Comparison of ENCODE assay signal across 14 cellular contexts in the genomic region with DNA sequence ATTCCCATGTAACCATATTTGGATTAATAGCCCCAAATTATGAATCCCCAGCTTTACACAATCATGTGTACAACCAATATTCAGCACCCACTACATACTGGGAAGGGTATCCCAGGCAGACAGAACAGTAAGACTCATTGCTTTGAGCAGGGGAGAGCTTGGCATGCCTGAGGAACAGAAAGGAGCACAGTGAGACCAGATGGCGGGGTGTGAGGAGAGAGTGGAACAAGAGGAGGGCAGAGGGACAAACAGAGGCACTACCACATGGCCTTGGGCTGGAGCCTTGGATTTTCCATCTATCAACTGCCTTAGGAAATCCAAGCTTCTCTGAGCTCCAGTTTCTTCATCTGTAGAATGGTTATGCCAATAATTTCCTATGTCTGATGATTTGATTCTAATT. TPM values are rescaled to one million over a fixed set of nuclear protein-coding genes. Genes with fewer than 3 reads are reported as not detected.
A peak's percentile ranks its signal among the peaks of the same experiment; 100 is the strongest.
DNase-seq lines count a peak whose midpoint lies in the region; ATAC-seq and TF ChIP-seq lines count a peak whose summit lies in the region.
"Had no signal": no experiment of that assay in that cellular context is flagged by ENCODE, and none has a peak within 500 bp of the region (broad histone marks: within the 10 kb centered on the region; RNA-seq: fewer than 3 reads in every experiment).

No MANE protein-coding gene starts in this region.

- TF ChIP-seq CTCF in Peyer's patch (IDR thresholded peaks at IDR 0.05) (no peak), chondrocyte (IDR thresholded peaks at IDR 0.05) (no peak), WERI-Rb-1 (IDR thresholded peaks at IDR 0.05; ENCODE audit: low read depth, low read length) (no peak)

- H3K27me3 Mint-ChIP-seq in activated naive CD4-positive, alpha-beta T cell treated with anti-CD3 and anti-CD28 coated beads, Interleukin-2, amount 10 ng/mL, durations not matched to agents 7 days and 5 days = no peaks in the 10 kb centered on the region
- no peaks in the 10 kb centered on the region for H3K27me3 Mint-ChIP-seq in chondrocyte (ENCODE audit: low read depth)
- no peaks in the 10 kb centered on the region for H3K27me3 Mint-ChIP-seq in stimulated activated memory B cell treated with anti-CD40 and anti-IgM and Interleukin-4, amounts not matched to agents 10 μg/mL and 1 μg/mL and 100 μg/mL, for 72 hours

- peak overlapping the region; percentile 92 for H3K4me3 Mint-ChIP-seq in activated naive CD4-positive, alpha-beta T cell treated with anti-CD3 and anti-CD28 coated beads, Interleukin-2, amount 10 ng/mL, durations not matched to agents 7 days and 5 days
- H3K4me3 Mint-ChIP-seq in chondrocyte (ENCODE audit: unreplicated experiment) = no peak overlapping the region
- no peak overlapping the region for H3K4me3 Mint-ChIP-seq in stimulated activated memory B cell treated with anti-CD40 and anti-IgM and Interleukin-4, amounts not matched to agents 10 μg/mL and 1 μg/mL and 100 μg/mL, for 72 hours

- no peaks in the 10 kb centered on the region for H3K27me3 ChIP-seq in Peyer's patch
- no peaks in the 10 kb centered on the region for H3K27me3 ChIP-seq in WERI-Rb-1 (ENCODE audit: insufficient read depth, low read depth, severe bottlenecking)
- H3K27me3 ChIP-seq: ascending aorta, ovary had no signal

- no peak for ATAC-seq in stimulated activated memory B cell treated with anti-CD40 and anti-IgM and Interleukin-4, amounts not matched to agents 10 μg/mL and 1 μg/mL and 100 μg/mL, for 72 hours

- peaks cover 0 to 54% (median 12%) of the 10 kb centered on the region in 4 donors for H3K4me1 ChIP-seq in Peyer's patch

- H3K36me3 Mint-ChIP-seq in activated naive CD4-positive, alpha-beta T cell treated with anti-CD3 and anti-CD28 coated beads, Interleukin-2, amount 10 ng/mL, durations not matched to agents 7 days and 5 days = peaks cover 81% of the 10 kb centered on the region
- H3K36me3 Mint-ChIP-seq in chondrocyte (ENCODE audit: low read depth) = peaks cover 4% of the 10 kb centered on the region
- peaks cover 40% of the 10 kb centered on the region for H3K36me3 Mint-ChIP-seq in stimulated activated memory B cell treated with anti-CD40 and anti-IgM and Interleukin-4, amounts not matched to agents 10 μg/mL and 1 μg/mL and 100 μg/mL, for 72 hours

- no peak for DNase-seq in activated naive CD4-positive, alpha-beta T cell treated with anti-CD3 and anti-CD28 coated beads, Interleukin-2, amount 10 ng/mL, durations not matched to agents 7 days and 5 days
- DNase-seq in activated naive CD4-positive, alpha-beta T cell treated with Interleukin-2 at 50 U/mL for 16 hours = no peak
- DNase-seq in Peyer's patch (no peak), chondrocyte (ENCODE audit: low spot score) (no peak), WERI-Rb-1 (no peak)
- no peak for DNase-seq in stimulated activated CD8-positive, alpha-beta memory T cell treated with anti-CD3 and anti-CD28 coated beads, Interleukin-4, amount 100 ng/mL, for 48 hours
- DNase-seq in activated effector memory CD4-positive, alpha-beta T cell treated with anti-CD3 and anti-CD28 coated beads, Interleukin-2, amount 50 U/mL, for 16 hours = no peak
- DNase-seq: DMS79; mesendoderm; NK-92 treated with Interleukin-12 subunit alpha and Interleukin-12 subunit beta, amount 100 ng/mL, for 24 hours; ovary; SIG-M5 had no signal

- H3K27ac ChIP-seq in Peyer's patch = peak overlapping the region; percentile 20 to 98 (median 73)
- H3K27ac ChIP-seq in WERI-Rb-1 = no peak overlapping the region

- peaks cover 0 to 31% (median 0%) of the 10 kb centered on the region in 3 donors for H3K36me3 ChIP-seq in Peyer's patch
- H3K36me3 ChIP-seq in WERI-Rb-1 = no peaks in the 10 kb centered on the region
- H3K36me3 ChIP-seq: ovary had no signal

- CTCF ChIA-PET in activated naive CD4-positive, alpha-beta T cell treated with anti-CD3 and anti-CD28 coated beads, Interleukin-2, amount 10 ng/mL, durations not matched to agents 7 days and 5 days (lab: Charles Lee) = interaction anchor here (0.9 to 6.9 kb wide), 9 partner anchors 9 to 197 kb away, joined by 3 to 66 read pairs (median 4); a partner anchor contains a TSS

- H3K4me1 Mint-ChIP-seq in activated naive CD4-positive, alpha-beta T cell treated with anti-CD3 and anti-CD28 coated beads, Interleukin-2, amount 10 ng/mL, durations not matched to agents 7 days and 5 days = peaks cover 71% of the 10 kb centered on the region
- H3K4me1 Mint-ChIP-seq in chondrocyte (ENCODE audit: low read depth) = peaks cover 55% of the 10 kb centered on the region
- peaks cover 58% of the 10 kb centered on the region for H3K4me1 Mint-ChIP-seq in stimulated activated memory B cell treated with anti-CD40 and anti-IgM and Interleukin-4, amounts not matched to agents 10 μg/mL and 1 μg/mL and 100 μg/mL, for 72 hours

- H3K9me3 ChIP-seq in Peyer's patch = no peaks in the 10 kb centered on the region
- H3K9me3 ChIP-seq in WERI-Rb-1 (ENCODE audit: severe bottlenecking) = no peaks in the 10 kb centered on the region
- H3K9me3 ChIP-seq: ascending aorta, ovary had no signal

- H3K9me3 Mint-ChIP-seq in activated naive CD4-positive, alpha-beta T cell treated with anti-CD3 and anti-CD28 coated beads, Interleukin-2, amount 10 ng/mL, durations not matched to agents 7 days and 5 days = no peaks in the 10 kb centered on the region
- no peaks in the 10 kb centered on the region for H3K9me3 Mint-ChIP-seq in chondrocyte (ENCODE audit: low read depth)
- H3K9me3 Mint-ChIP-seq in stimulated activated memory B cell treated with anti-CD40 and anti-IgM and Interleukin-4, amounts not matched to agents 10 μg/mL and 1 μg/mL and 100 μg/mL, for 72 hours = no peaks in the 10 kb centered on the region

- no peak for TF ChIP-seq POLR2A in Peyer's patch (IDR thresholded peaks at IDR 0.05)

- H3K4me3 ChIP-seq in Peyer's patch (no peak overlapping the region), WERI-Rb-1 (ENCODE audit: low read depth, low read length) (no peak overlapping the region)
- H3K4me3 ChIP-seq: ovary had no signal

- peak overlapping the region; percentile 86 for H3K27ac Mint-ChIP-seq in activated naive CD4-positive, alpha-beta T cell treated with anti-CD3 and anti-CD28 coated beads, Interleukin-2, amount 10 ng/mL, durations not matched to agents 7 days and 5 days
- peak overlapping the region; percentile 9 for H3K27ac Mint-ChIP-seq in chondrocyte (ENCODE audit: unreplicated experiment)
- H3K27ac Mint-ChIP-seq in stimulated activated memory B cell treated with anti-CD40 and anti-IgM and Interleukin-4, amounts not matched to agents 10 μg/mL and 1 μg/mL and 100 μg/mL, for 72 hours = peak overlapping the region; percentile 68

RNA-seq across cellular contexts. Expression of a gene that starts 3.8 kb away (rescaled TPM):
- total RNA-seq in Peyer's patch (100 to 1,000 TPM; 181 to 447 (median 331) TPM), chondrocyte (65.8 to 118 TPM (median 66.4 TPM) in 3 replicates)

RNA-seq across cellular contexts. Expression of a gene that starts 7.1 kb away (rescaled TPM):
- total RNA-seq in Peyer's patch = 10 to 100 TPM; 49.1 to 63.7 (median 52.4) TPM
- 17.3 to 26.4 TPM (median 19.0 TPM) in 3 replicates for total RNA-seq in chondrocyte

RNA-seq across cellular contexts. Expression of a gene that starts 31.1 kb away (rescaled TPM):
- total RNA-seq in Peyer's patch = 1 to 10 TPM; 2.5 to 10.0 (median 3.0) TPM
- 0.45 to 1.1 TPM (median 0.82 TPM) in 3 replicates for total RNA-seq in chondrocyte
- total RNA-seq: ascending aorta had no signal

RNA-seq across cellular contexts. Expression of a gene that starts 31.9 kb away (rescaled TPM):
- total RNA-seq in Peyer's patch = 10 to 100 TPM in 3 of 4 donors, 1 to 10 TPM in 1; 7.7 to 55.3 (median 13.4) TPM
- 25.5 to 41.4 TPM (median 26.1 TPM) in 3 replicates for total RNA-seq in chondrocyte

RNA-seq across cellular contexts. Expression of a gene that starts 39.1 kb away (rescaled TPM):
- total RNA-seq in Peyer's patch (10 to 100 TPM; 70.7 to 96.6 (median 84.2) TPM), chondrocyte (105 TPM in 3 replicates)

Comparison
In these comparisons a context has a peak if more than half of its experiments do, and no peak if none do; other contexts are left out.
1. H3K27ac Mint-ChIP-seq: peak in every context shown above with its lines; median percentile 86 in activated naive CD4-positive, alpha-beta T cell treated with anti-CD3 and anti-CD28 coated beads, Interleukin-2, amount 10 ng/mL, durations not matched to agents 7 days and 5 days; 68 in stimulated activated memory B cell treated with anti-CD40 and anti-IgM and Interleukin-4, amounts not matched to agents 10 μg/mL and 1 μg/mL and 100 μg/mL, for 72 hours; 9 in chondrocyte.